ENCODE assay signal across 24 cellular contexts in the genomic region with DNA sequence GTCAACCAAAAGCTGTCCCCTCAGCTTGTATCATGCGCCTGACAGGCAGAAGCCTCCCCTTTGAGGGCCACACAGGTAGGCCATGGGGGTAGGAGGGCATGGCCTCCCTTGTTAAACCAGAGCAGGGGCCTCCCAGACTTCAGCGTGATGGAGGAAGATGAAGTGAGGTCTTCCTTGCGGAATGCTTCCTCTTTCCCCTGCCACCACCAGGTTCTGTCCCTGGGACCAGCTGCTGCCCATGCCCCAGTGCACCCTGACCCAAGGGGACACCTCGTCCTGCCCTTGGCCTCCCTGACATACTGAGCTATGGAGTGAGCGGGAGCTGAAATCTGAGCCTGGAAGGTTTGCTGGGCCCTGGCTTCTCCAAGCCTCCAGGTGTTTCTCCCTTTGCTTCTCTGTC. TPM values are rescaled to one million over a fixed set of nuclear protein-coding genes. Genes with fewer than 3 reads are reported as not detected.
DNase-seq lines count a peak whose midpoint lies in the region; ATAC-seq and TF ChIP-seq lines count a peak whose summit lies in the region.
"Had no signal": no experiment of that assay in that cellular context is flagged by ENCODE, and none has a peak within 500 bp of the region (broad histone marks: within the 10 kb centered on the region; RNA-seq: fewer than 3 reads in every experiment).

No MANE protein-coding gene starts in this region.

- H4K5ac ChIP-seq in IMR-90 (ENCODE audit: low read depth, low read length) = peak overlapping the region; percentile 27; the same call in 1 of the 2 replicates

- no peaks in the 10 kb centered on the region for H3K79me1 ChIP-seq in IMR-90 (ENCODE audit: low read depth in 1 of 2, low read length in 2 of 2)
- no peaks in the 10 kb centered on the region for H3K79me1 ChIP-seq in neuronal stem cell (ENCODE audit: low read depth, low read length)

- CTCF ChIA-PET in IMR-90 (lab: Yijun Ruan, JAX) = no interaction called here

- no peak for TF ChIP-seq CTCF in IMR-90 (conservative IDR thresholded peaks at IDR 0.05; ENCODE audit: low read depth, low read length)
- TF ChIP-seq CTCF in sigmoid colon (IDR thresholded peaks at IDR 0.05) = no peak
- TF ChIP-seq CTCF in breast epithelium (IDR thresholded peaks at IDR 0.05) = no peak

- no peak overlapping the region for H3K56ac ChIP-seq in IMR-90 (ENCODE audit: extremely low read depth, insufficient read depth, low read length)

- no peak overlapping the region for H4K8ac ChIP-seq in IMR-90 (ENCODE audit: low read depth in 2 of 2, low read length in 2 of 2)
- H4K8ac ChIP-seq in neuronal stem cell (ENCODE audit: low read depth, low read length) = no peak overlapping the region

- BruUV-seq in IMR-90 (replicated peaks; lab: Mats Ljungman, UMichigan) = no TSS peak

- no peak overlapping the region for H3K9ac ChIP-seq in IMR-90 (ENCODE audit: low read depth, low read length)
- H3K9ac ChIP-seq in neuronal stem cell (ENCODE audit: low read depth, low read length, poor library complexity) = no peak overlapping the region
- H3K9ac ChIP-seq: BLaER1 treated with 17β-estradiol and CSF1 and Interleukin-3, amounts not matched to agents 10 nM and 100 nM had no signal

- no peak for TF ChIP-seq EP300 in sigmoid colon (IDR thresholded peaks at IDR 0.05)

- H3K27me3 ChIP-seq in IMR-90 (ENCODE audit: control insufficient read depth, insufficient read depth, low read length) (no peaks in the 10 kb centered on the region), neuronal stem cell (ENCODE audit: control insufficient read depth in 3 of 3, insufficient read depth in 3 of 3, low read depth in 1 of 3, low read length in 3 of 3) (no peaks in the 10 kb centered on the region), sigmoid colon (no peaks in the 10 kb centered on the region), breast epithelium (no peaks in the 10 kb centered on the region)
- H3K27me3 ChIP-seq: BE2C; BLaER1 treated with 17β-estradiol and CSF1 and Interleukin-3, amounts not matched to agents 10 nM and 100 nM had no signal

- H4K91ac ChIP-seq in IMR-90 (ENCODE audit: insufficient read depth, low read depth, low read length) = peak overlapping the region; percentile 80; the same call in 1 of the 2 replicates
- H4K91ac ChIP-seq in neuronal stem cell (ENCODE audit: low read depth, low read length, poor library complexity) = no peak overlapping the region

- H2AK5ac ChIP-seq in IMR-90 (ENCODE audit: low read depth, low read length) (peak overlapping the region; percentile 85), neuronal stem cell (ENCODE audit: low read depth, low read length) (peak overlapping the region; percentile 63)

- H2BK5ac ChIP-seq in IMR-90 (ENCODE audit: low read depth, low read length, poor library complexity, severe bottlenecking) = no peak overlapping the region
- no peak overlapping the region for H2BK5ac ChIP-seq in neuronal stem cell (ENCODE audit: low read length)

- H2BK12ac ChIP-seq in neuronal stem cell (ENCODE audit: low read length) = peak overlapping the region; percentile 84

- dilution Hi-C loops in IMR-90 (cut with HindIII; ENCODE audit: low sequenced_read_pairs, unreplicated experiment) = no loop called here

- H3K14ac ChIP-seq in IMR-90 (replicated peaks; ENCODE audit: low read depth, low read length) = no peak overlapping the region
- H3K14ac ChIP-seq in neuronal stem cell (ENCODE audit: low read length) = no peak overlapping the region

- H3K9me3 ChIP-seq in IMR-90 (ENCODE audit: control insufficient read depth, insufficient read depth, low read length) (0 out of 2 replicates have a peak, but pooled peaks cover 2% of the 10 kb centered on the region), neuronal stem cell (replicated peaks in 1 of 2; ENCODE audit: control insufficient read depth in 2 of 2, insufficient read depth in 1 of 2, low read depth in 1 of 2, low read length in 2 of 2) (peaks cover 0 to 29% of the 10 kb centered on the region in 2 donors), sigmoid colon (peaks cover 0 to 3% (median 0%) of the 10 kb centered on the region in 4 donors), breast epithelium (peaks cover 0 to 6% of the 10 kb centered on the region in 2 donors)
- H3K9me3 ChIP-seq: A549, BE2C had no signal

- H3K4me3 ChIP-seq in IMR-90 (ENCODE audit: insufficient read depth, low read depth, low read length) (no peak overlapping the region), neuronal stem cell (ENCODE audit: low read length in 2 of 2) (no peak overlapping the region), sigmoid colon (no peak overlapping the region), breast epithelium (no peak overlapping the region)
- H3K4me3 ChIP-seq: A549; BLaER1 treated with 17β-estradiol and CSF1 and Interleukin-3, amounts not matched to agents 10 nM and 100 nM; GM12878; GM23338 had no signal

- H3K4ac ChIP-seq in IMR-90 (ENCODE audit: low read depth, low read length) (peak overlapping the region; percentile 71; the same call in 1 of the 2 replicates), neuronal stem cell (ENCODE audit: low read length) (no peak overlapping the region)

- H4K20me1 ChIP-seq in IMR-90 (ENCODE audit: insufficient read depth, low read length) = no peaks in the 10 kb centered on the region
- H4K20me1 ChIP-seq: BLaER1 treated with 17β-estradiol and CSF1 and Interleukin-3, amounts not matched to agents 10 nM and 100 nM had no signal

- peaks cover 22% of the 10 kb centered on the region for H3K4me1 ChIP-seq in IMR-90 (ENCODE audit: control insufficient read depth, insufficient read depth, low read length)
- peaks cover 3 to 4% of the 10 kb centered on the region in 2 donors for H3K4me1 ChIP-seq in neuronal stem cell (ENCODE audit: control insufficient read depth in 2 of 2, insufficient read depth in 1 of 2, low read depth in 1 of 2, low read length in 2 of 2)
- H3K4me1 ChIP-seq in sigmoid colon = peaks cover 0 to 3% (median 2%) of the 10 kb centered on the region in 4 donors
- H3K4me1 ChIP-seq in breast epithelium = no peaks in the 10 kb centered on the region
- H3K4me1 ChIP-seq: BE2C had no signal

- no peak overlapping the region for H2AK9ac ChIP-seq in IMR-90 (replicated peaks; ENCODE audit: low read depth, low read length, poor library complexity)

- H2AFZ ChIP-seq in IMR-90 (replicated peaks; ENCODE audit: low read length, poor library complexity) (no peak overlapping the region), neuronal stem cell (ENCODE audit: low read length) (no peak overlapping the region)
- H2AFZ ChIP-seq: GM23338 had no signal

- no peak overlapping the region for H3K23ac ChIP-seq in IMR-90 (ENCODE audit: low read depth, low read length)
- peak overlapping the region; percentile 49 for H3K23ac ChIP-seq in neuronal stem cell (ENCODE audit: low read depth, low read length, poor library complexity)

- peaks cover 12% of the 10 kb centered on the region for H3K9me1 ChIP-seq in IMR-90 (ENCODE audit: insufficient read depth, low read length)

- intact Hi-C loops in cardiac septum (cut with DNase I) (no loop called here), Right ventricle myocardium superior (cut with DNase I) (no loop called here), IMR-90 (cut with micrococcal nuclease) (no loop called here), sigmoid colon (cut with DNase I) (no loop called here), breast epithelium (cut with DNase I; ENCODE audit: low total_unique reads) (loop anchor here (2.0 to 10.0 kb wide), 2 partner anchors 51 to 1657 kb away; no protein-coding TSS in a partner anchor)

- WGBS in IMR-90 (ENCODE audit: extremely low coverage in 2 of 2, insufficient read length in 1 of 2), 2 experiments = 81% methylated on average over 2 of the region's 5 CpGs; no CpG with 5 or more reads in 1 of the 2 experiments
- WGBS in neuronal stem cell (ENCODE audit: extremely low coverage in 2 of 2, insufficient read length in 2 of 2, insufficient replicate concordance in 1 of 2), 2 donors = no CpG with 5 or more reads among the region's 5 CpGs
- WGBS in sigmoid colon, 2 donors = 94 to 97% methylated on average over 5 of the region's 5 CpGs

- ATAC-seq in Right ventricle myocardium superior (ENCODE audit: poor library complexity) (no peak), IMR-90 (ENCODE audit: low read depth) (no peak)
- ATAC-seq: A549, GM12878, GM23338, HCT116 had no signal

- TF ChIP-seq POLR2A in IMR-90 (IDR thresholded peaks at IDR 0.05; ENCODE audit: low read depth, low read length) (no peak), sigmoid colon (IDR thresholded peaks at IDR 0.05) (no peak), breast epithelium (IDR thresholded peaks at IDR 0.05) (no peak)

- H2BK20ac ChIP-seq in IMR-90 (ENCODE audit: low read depth, low read length) = no peak overlapping the region; the same call in 1 of the 2 replicates

- POLR2A ChIA-PET in IMR-90 (lab: Charles Lee; ENCODE audit: unreplicated experiment) = no interaction called here

- TF ChIP-seq RAD21 in IMR-90 (IDR thresholded peaks at IDR 0.05; ENCODE audit: low read length) = no peak

- no peak overlapping the region for H3K4me2 ChIP-seq in IMR-90 (ENCODE audit: low read depth, low read length)
- no peak overlapping the region for H3K4me2 ChIP-seq in neuronal stem cell (ENCODE audit: insufficient read depth, low read length, poor library complexity, severe bottlenecking)
- H3K4me2 ChIP-seq: A549; BLaER1 treated with 17β-estradiol and CSF1 and Interleukin-3, amounts not matched to agents 10 nM and 100 nM; GM23338 had no signal

- H2BK120ac ChIP-seq in IMR-90 (ENCODE audit: low read depth, low read length) = peak overlapping the region; percentile 82
- no peak overlapping the region for H2BK120ac ChIP-seq in neuronal stem cell (ENCODE audit: low read depth, low read length)

- H3K27ac ChIP-seq in IMR-90 (ENCODE audit: insufficient read depth, low read length) (no peak overlapping the region), neuronal stem cell (replicated peaks; ENCODE audit: low read length) (no peak overlapping the region), sigmoid colon (no peak overlapping the region), breast epithelium (no peak overlapping the region)
- H3K27ac ChIP-seq: A549; BLaER1 treated with 17β-estradiol and CSF1 and Interleukin-3, amounts not matched to agents 10 nM and 100 nM had no signal

- H3K36me3 ChIP-seq in IMR-90 (ENCODE audit: control insufficient read depth, insufficient read depth, low read length) (no peaks in the 10 kb centered on the region), neuronal stem cell (replicated peaks in 1 of 2; ENCODE audit: control insufficient read depth in 2 of 2, insufficient read depth in 2 of 2, low read length in 2 of 2) (no peaks in the 10 kb centered on the region), sigmoid colon (no peaks in the 10 kb centered on the region), breast epithelium (no peaks in the 10 kb centered on the region)
- H3K36me3 ChIP-seq: BE2C; BLaER1 treated with 17β-estradiol and CSF1 and Interleukin-3, amounts not matched to agents 10 nM and 100 nM had no signal

- H2BK15ac ChIP-seq in IMR-90 (ENCODE audit: low read depth, low read length) (no peak overlapping the region), neuronal stem cell (ENCODE audit: low read length) (peak overlapping the region; percentile 63)

- in situ Hi-C loops in IMR-90 (cut with MboI; ENCODE audit: low sequenced_read_pairs) = no loop called here

- DNase-seq in cardiac septum (ENCODE audit: low spot score) (peak; percentile 68), Right ventricle myocardium superior (no peak), IMR-90 (no peak), neuronal stem cell (ENCODE audit: low spot score) (no peak), sigmoid colon (peak; percentile 43), breast epithelium (ENCODE audit: low spot score in 2 of 2) (no peak), activated gamma-delta T cell treated with Interleukin-2 at 50 U/mL for 16 hours (no peak)
- DNase-seq: 8988T; ACHN; AML-193; BE2C; CD4-positive, alpha-beta T cell; CD8-positive, alpha-beta memory T cell; DMS 273 treated with DMSO at 0.1 percent for 48 hours; DMS79; EL; GDM1; H9 had no signal

- H3K18ac ChIP-seq in IMR-90 (ENCODE audit: low read depth, low read length) = no peak overlapping the region
- H3K18ac ChIP-seq in neuronal stem cell (ENCODE audit: low read length) = peak overlapping the region; percentile 88

RNA-seq across cellular contexts. Expression of a gene that starts 26.7 kb away (rescaled TPM):
- total RNA-seq in cardiac septum (2.4 TPM), Right ventricle myocardium superior (1.00 TPM), IMR-90 (2012; rRNA removed) (under 0.01 TPM in 1 of 2 replicates, not detected in the other), sigmoid colon (under 1 TPM in 2 of 4 donors, not detected in 2; 0.16 to 0.55 TPM), breast epithelium (under 1 TPM in 2 of 3 donors, not detected in 1; 0.15 to 0.33 TPM)
- polyA plus RNA-seq in IMR-90 (2012; rRNA removed) (0.10 TPM in 2 replicates), sigmoid colon (1 to 10 TPM in 2 of 3 donors, under 1 TPM in 1; 0.95 to 4.4 (median 2.4) TPM)
- not detected in 2 replicates for polyA plus RNA-seq in IMR-90 (2012; cell fraction: cytosol; rRNA removed)
- 0.32 and 0.66 TPM in 2 replicates for polyA plus RNA-seq in IMR-90 (2012; cell fraction: nucleus; rRNA removed; ENCODE audit: low replicate concordance)
- polyA plus RNA-seq in neuronal stem cell (2013, experiment 1 of 2) = 1.8 TPM
- polyA plus RNA-seq in neuronal stem cell (2013, experiment 2 of 2) = 1.4 TPM
- total RNA-seq: CD4-positive, alpha-beta T cell; CD8-positive, alpha-beta memory T cell; GM12878 had no signal
- polyA plus RNA-seq: CD14-positive monocyte; CD8-positive, alpha-beta memory T cell had no signal

Comparison
In these comparisons a context has a peak if more than half of its experiments do, and no peak if none do; other contexts are left out.
1. DNase-seq: peak in cardiac septum (single experiment) and sigmoid colon (single experiment); none in Right ventricle myocardium superior (single experiment), IMR-90 (single experiment), neuronal stem cell (single experiment), breast epithelium (0 of 2) and activated gamma-delta T cell treated with Interleukin-2 at 50 U/mL for 16 hours (single experiment).